Comparison of ENCODE assay signal across 9 cellular contexts in the genomic region with DNA sequence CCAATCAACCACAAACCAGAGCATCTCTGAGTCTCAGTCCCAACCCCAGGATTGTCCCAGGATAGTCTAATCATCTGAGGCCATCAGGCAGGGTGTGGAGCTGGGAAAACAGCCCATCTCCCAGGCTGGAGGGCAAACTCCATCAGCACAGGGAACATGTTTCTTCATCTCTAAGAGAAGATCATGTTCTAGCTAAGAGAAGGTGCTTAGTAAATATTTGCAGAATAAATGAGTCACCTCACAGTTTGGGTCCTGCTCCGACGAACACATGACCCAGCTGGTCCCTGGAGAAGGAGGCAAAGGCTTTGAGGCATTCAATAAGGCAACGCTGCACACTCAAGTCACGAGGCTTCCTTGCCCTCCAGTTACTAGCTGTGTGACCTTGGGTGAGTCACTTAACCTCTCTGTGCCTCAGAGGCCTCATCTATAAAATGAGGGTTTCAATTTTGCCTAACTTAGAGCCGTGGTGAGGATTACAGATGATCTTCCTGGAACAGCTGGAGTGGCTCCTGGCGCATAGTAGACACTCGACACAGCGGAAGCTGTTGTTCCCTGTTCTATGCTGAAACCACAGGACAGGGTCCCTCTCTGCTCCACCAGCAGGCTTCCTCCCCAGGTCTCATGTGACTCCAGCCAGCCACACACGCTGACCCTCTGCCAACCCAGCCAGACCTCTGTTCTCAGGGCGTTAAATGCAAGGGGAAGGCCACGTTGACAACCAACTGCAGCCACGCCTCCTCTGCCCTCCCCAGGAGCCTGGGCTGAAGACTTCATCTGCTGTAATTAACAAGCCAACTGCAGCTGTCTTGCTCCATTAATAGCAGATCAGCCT. TPM values are rescaled to one million over a fixed set of nuclear protein-coding genes. Genes with fewer than 3 reads are reported as not detected.
A peak's percentile ranks its signal among the peaks of the same experiment; 100 is the strongest.
DNase-seq lines count a peak whose midpoint lies in the region; ATAC-seq, FAIRE-seq and TF ChIP-seq lines count a peak whose summit lies in the region.
"Had no signal": no experiment of that assay in that cellular context is flagged by ENCODE, and none has a peak within 500 bp of the region (broad histone marks: within the 10 kb centered on the region; RNA-seq: fewer than 3 reads in every experiment).

No MANE protein-coding gene starts in this region.

- POLR2A ChIA-PET in K562 (lab: Yijun Ruan, JAX), result interaction anchor here (1.8 kb wide), 1 partner anchor 11 kb away, joined by 5 read pairs; a partner anchor contains a TSS

- H3K4me1 ChIP-seq in K562 (replicated peaks in 1 of 2; ENCODE audit: control insufficient read depth in 2 of 2, insufficient read depth in 2 of 2, low read length in 2 of 2), result peaks cover 0 to 7% of the 10 kb centered on the region in 2 experiments; a peak in 2 of 5 replicates

- intact Hi-C loops in K562 (cut with micrococcal nuclease), result no loop called here
- intact Hi-C loops in activated T-helper 1 cell treated with anti-CD3 and anti-CD28 coated beads, Interleukin-12 subunit alpha, Interleukin-12 subunit beta, Interleukin-2, Interleukin-4 antibody, amounts not matched to agents 30 ng/mL and 10 ng/mL and 1 ng/mL, durations not matched to agents 14 hours and 24 hours and 36 hours (cut with micrococcal nuclease), result no loop called here

- DNase-seq in DMS79 (lab: John Stamatoyannopoulos, UW) (peak; percentile 31), NCI-H1436 treated with DMSO at 0.1 percent for 48 hours (lab: John Stamatoyannopoulos, UW) (peak; percentile 86), K562 (ENCODE audit: extremely low read depth in 1 of 4, low spot score in 3 of 4) (no peak), osteocyte (ENCODE audit: extremely low spot score, unreplicated experiment) (no peak)
- no peak for DNase-seq in activated T-helper 1 cell treated with anti-CD3 and anti-CD28 coated beads, Interleukin-12 subunit alpha, Interleukin-12 subunit beta, Interleukin-2, Interleukin-4 antibody, amounts not matched to agents 30 ng/mL and 10 ng/mL and 1 ng/mL, durations not matched to agents 14 hours and 24 hours and 36 hours (ENCODE audit: low spot score)
- DNase-seq: T-helper 17 cell had no signal

- peaks cover 35% of the 10 kb centered on the region for H3K4me1 Mint-ChIP-seq in nephron
- no peaks in the 10 kb centered on the region for H3K4me1 Mint-ChIP-seq in activated T-helper 1 cell treated with anti-CD3 and anti-CD28 coated beads, Interleukin-12 subunit alpha, Interleukin-12 subunit beta, Interleukin-2, Interleukin-4 antibody, amounts not matched to agents 30 ng/mL and 10 ng/mL and 1 ng/mL, durations not matched to agents 14 hours and 24 hours and 36 hours (ENCODE audit: low read depth)
- peaks cover 2% of the 10 kb centered on the region for H3K4me1 Mint-ChIP-seq in osteocyte (ENCODE audit: unreplicated experiment)

- no peak for TF ChIP-seq CTCF in K562 (IDR thresholded peaks at IDR 0.05 in 2 of 3, conservative IDR thresholded peaks at IDR 0.05 in 1 of 3; ENCODE audit: insufficient read depth in 2 of 3, low read depth in 1 of 3, low read length in 3 of 3)
- TF ChIP-seq CTCF in nephron (IDR thresholded peaks at IDR 0.05; ENCODE audit: unreplicated experiment in 3 of 3), result no peak
- no peak for TF ChIP-seq CTCF in osteocyte (IDR thresholded peaks at IDR 0.05)

- no peaks in the 10 kb centered on the region for H3K79me2 ChIP-seq in K562 (ENCODE audit: control insufficient read depth, insufficient read depth, low read length)

- peaks cover 23 to 60% of the 10 kb centered on the region in 2 experiments; a peak in 4 of 5 replicates for H3K27me3 ChIP-seq in K562 (ENCODE audit: control insufficient read depth in 2 of 2, insufficient read depth in 2 of 2, low read length in 2 of 2)

- 0% methylated on average over 11 of the region's 12 CpGs for WGBS in K562 (ENCODE audit: insufficient coverage, low coverage, missing lambda C conversion rate)

- no peak overlapping the region for H3K4me2 ChIP-seq in K562 (ENCODE audit: insufficient read depth, low read length)

- CTCF ChIA-PET in K562 (lab: Yijun Ruan, JAX; ENCODE audit: low intra/inter-chr PET ratio), result no interaction called here

- peak; percentile 19 for FAIRE-seq in K562 (lab: Jason Lieb, UNC)

- H3K9me3 ChIP-seq in K562 (replicated peaks; ENCODE audit: control insufficient read depth, insufficient read depth, low read depth, low read length), result no peaks in the 10 kb centered on the region

- no peaks in the 10 kb centered on the region for H3K36me3 ChIP-seq in K562 (ENCODE audit: control insufficient read depth, insufficient read depth, low read length)

- BruUV-seq in K562 (replicated peaks; lab: Mats Ljungman, UMichigan), result no TSS peak

- H3K36me3 Mint-ChIP-seq in nephron (ENCODE audit: low read depth) (no peaks in the 10 kb centered on the region), osteocyte (ENCODE audit: unreplicated experiment) (no peaks in the 10 kb centered on the region)
- H3K36me3 Mint-ChIP-seq in activated T-helper 1 cell treated with anti-CD3 and anti-CD28 coated beads, Interleukin-12 subunit alpha, Interleukin-12 subunit beta, Interleukin-2, Interleukin-4 antibody, amounts not matched to agents 30 ng/mL and 10 ng/mL and 1 ng/mL, durations not matched to agents 14 hours and 24 hours and 36 hours (ENCODE audit: low read depth), result no peaks in the 10 kb centered on the region

- H3K27ac ChIP-seq in K562 (ENCODE audit: extremely low read depth, low read depth, low read length), result no peak overlapping the region

- H3K9ac ChIP-seq in K562 (ENCODE audit: insufficient read depth in 1 of 2, low read depth in 2 of 2, low read length in 2 of 2), result 0 out of 4 replicates have a peak overlapping the region, but pooled peaks of 1 of the 2 experiments have one; percentile 24

- no peak for TF ChIP-seq RAD21 in K562 (CRISPR knock-in tag; conservative IDR thresholded peaks at IDR 0.05 in 1 of 2, IDR thresholded peaks at IDR 0.05 in 1 of 2)

- no peak overlapping the region for H2AFZ ChIP-seq in K562 (ENCODE audit: low read depth, low read length)

- in situ Hi-C loops in K562 (cut with MboI), result no loop called here

- ATAC-seq in K562 (no peak), GM21423 (IDR thresholded peaks at IDR 0.05; ENCODE audit: unreplicated experiment) (no peak), HG03469 (IDR thresholded peaks at IDR 0.05; ENCODE audit: unreplicated experiment) (no peak)
- ATAC-seq: T-helper 17 cell had no signal

- H3K27me3 Mint-ChIP-seq in nephron (ENCODE audit: low read depth) (peaks cover 68% of the 10 kb centered on the region), osteocyte (ENCODE audit: unreplicated experiment) (peaks cover 33% of the 10 kb centered on the region)
- peaks cover 24% of the 10 kb centered on the region for H3K27me3 Mint-ChIP-seq in activated T-helper 1 cell treated with anti-CD3 and anti-CD28 coated beads, Interleukin-12 subunit alpha, Interleukin-12 subunit beta, Interleukin-2, Interleukin-4 antibody, amounts not matched to agents 30 ng/mL and 10 ng/mL and 1 ng/mL, durations not matched to agents 14 hours and 24 hours and 36 hours (ENCODE audit: insufficient read depth)

- no peaks in the 10 kb centered on the region for H3K9me1 ChIP-seq in K562 (ENCODE audit: control insufficient read depth, insufficient read depth, low read length)

- H3K9me3 Mint-ChIP-seq in nephron, result no peaks in the 10 kb centered on the region
- H3K9me3 Mint-ChIP-seq in activated T-helper 1 cell treated with anti-CD3 and anti-CD28 coated beads, Interleukin-12 subunit alpha, Interleukin-12 subunit beta, Interleukin-2, Interleukin-4 antibody, amounts not matched to agents 30 ng/mL and 10 ng/mL and 1 ng/mL, durations not matched to agents 14 hours and 24 hours and 36 hours, result no peaks in the 10 kb centered on the region
- no peaks in the 10 kb centered on the region for H3K9me3 Mint-ChIP-seq in osteocyte (ENCODE audit: unreplicated experiment)

- H3K27ac Mint-ChIP-seq in nephron (peak overlapping the region in 2 of 3 experiments; percentile 51 to 74), osteocyte (ENCODE audit: unreplicated experiment) (no peak overlapping the region)
- no peak overlapping the region for H3K27ac Mint-ChIP-seq in activated T-helper 1 cell treated with anti-CD3 and anti-CD28 coated beads, Interleukin-12 subunit alpha, Interleukin-12 subunit beta, Interleukin-2, Interleukin-4 antibody, amounts not matched to agents 30 ng/mL and 10 ng/mL and 1 ng/mL, durations not matched to agents 14 hours and 24 hours and 36 hours
- H3K27ac Mint-ChIP-seq: T-helper 17 cell had no signal

- TF ChIP-seq EP300 in K562 (IDR thresholded peaks at IDR 0.05; ENCODE audit: low read length), result no peak

- H3K4me3 ChIP-seq in K562, result no peak overlapping the region

- H3K4me3 Mint-ChIP-seq in nephron (peak overlapping the region in 1 of 3 experiments; percentile 37), osteocyte (ENCODE audit: unreplicated experiment) (no peak overlapping the region)
- no peak overlapping the region for H3K4me3 Mint-ChIP-seq in activated T-helper 1 cell treated with anti-CD3 and anti-CD28 coated beads, Interleukin-12 subunit alpha, Interleukin-12 subunit beta, Interleukin-2, Interleukin-4 antibody, amounts not matched to agents 30 ng/mL and 10 ng/mL and 1 ng/mL, durations not matched to agents 14 hours and 24 hours and 36 hours
- H3K4me3 Mint-ChIP-seq: T-helper 17 cell had no signal

- peaks cover 20% of the 10 kb centered on the region for H4K20me1 ChIP-seq in K562 (replicated peaks; ENCODE audit: control insufficient read depth, insufficient read depth, low read length)

- TF ChIP-seq POLR2A in K562 (conservative IDR thresholded peaks at IDR 0.05), result no peak

RNA-seq across cellular contexts. Expression of a gene that starts 10.3 kb away (rescaled TPM):
- 240 and 244 TPM in 2 replicates for total RNA-seq in K562 (2011; cell fraction: chromatin; rRNA removed; ENCODE audit: low replicate concordance)
- 381 and 382 TPM in 2 replicates for total RNA-seq in K562 (2011; cell fraction: nucleolus; rRNA removed)
- total RNA-seq in K562 (2011; cell fraction: nucleoplasm; rRNA removed), result 661 and 1,150 TPM in 2 replicates
- total RNA-seq in K562 (2014; rRNA removed) (2,881 and 3,864 TPM in 2 replicates), K562 (2014; rRNA removed; fragmentation: Illumina TruSeq; extraction: Trizol) (1,940 and 1,970 TPM in 2 replicates), K562 (2015; rRNA removed; fragmentation: Illumina TruSeq; extraction: Trizol) (2,305 and 2,457 TPM in 2 replicates), K562 (2021) (1,177 and 1,224 TPM in 2 replicates), osteocyte (755 and 762 TPM in 2 replicates)
- polyA plus RNA-seq in K562 (2011; rRNA removed) (1,194 and 1,318 TPM in 2 replicates), K562 (2014; fragmentation: Illumina TruSeq; extraction: Trizol) (1,709 and 2,292 TPM in 2 replicates), K562 (2014; fragmentation: Nextera tagmentation; extraction: Ambion mirVana) (1,000 to 10,000 TPM; 1,939 to 2,988 TPM), K562 (2014; rRNA removed) (1,879 and 3,414 TPM in 2 replicates)
- polyA plus RNA-seq in K562 (2011; cell fraction: cytosol; rRNA removed), result 365 and 561 TPM in 2 replicates
- polyA plus RNA-seq in K562 (2011; cell fraction: nucleus; rRNA removed), result 725 and 1,254 TPM in 2 replicates
- 2,337 and 4,545 TPM in 2 replicates for polyA plus RNA-seq in K562 (2012)
- polyA minus RNA-seq in K562 (2011; rRNA and poly(A)+ RNA removed), result 3,511 and 3,761 TPM in 2 replicates
- 663 and 692 TPM in 2 replicates for polyA minus RNA-seq in K562 (2011; cell fraction: cytosol; rRNA and poly(A)+ RNA removed)
- 149 and 306 TPM in 2 replicates for polyA minus RNA-seq in K562 (2011; cell fraction: nucleus; rRNA and poly(A)+ RNA removed)
- total RNA-seq in activated T-helper 1 cell treated with anti-CD3 and anti-CD28 coated beads, Interleukin-12 subunit alpha, Interleukin-12 subunit beta, Interleukin-2, Interleukin-4 antibody, amounts not matched to agents 30 ng/mL and 10 ng/mL and 1 ng/mL, durations not matched to agents 14 hours and 24 hours and 36 hours, result 1,123 and 1,161 TPM in 2 replicates

RNA-seq across cellular contexts. Expression of a gene that starts 20.2 kb away (rescaled TPM):
- total RNA-seq in K562 (2011; cell fraction: chromatin; rRNA removed; ENCODE audit: low replicate concordance), result 5.2 and 11.9 TPM in 2 replicates
- total RNA-seq in K562 (2011; cell fraction: nucleolus; rRNA removed), result 8.2 and 10.0 TPM in 2 replicates
- total RNA-seq in K562 (2011; cell fraction: nucleoplasm; rRNA removed), result 4.3 and 5.9 TPM in 2 replicates
- 1.1 and 1.8 TPM in 2 replicates for total RNA-seq in K562 (2014; rRNA removed)
- total RNA-seq in K562 (2014; rRNA removed; fragmentation: Illumina TruSeq; extraction: Trizol), result 0.57 and 0.76 TPM in 2 replicates
- total RNA-seq in K562 (2015; rRNA removed; fragmentation: Illumina TruSeq; extraction: Trizol), result 0.91 and 1.2 TPM in 2 replicates
- 1.1 and 1.6 TPM in 2 replicates for total RNA-seq in K562 (2021)
- polyA plus RNA-seq in K562 (2011; rRNA removed), result 2.0 and 5.3 TPM in 2 replicates
- 4.0 and 5.6 TPM in 2 replicates for polyA plus RNA-seq in K562 (2011; cell fraction: cytosol; rRNA removed)
- 13.5 and 14.4 TPM in 2 replicates for polyA plus RNA-seq in K562 (2011; cell fraction: nucleus; rRNA removed)
- polyA plus RNA-seq in K562 (2012), result 1.1 and 2.9 TPM in 2 replicates
- 1.1 and 1.2 TPM in 2 replicates for polyA plus RNA-seq in K562 (2014; fragmentation: Illumina TruSeq; extraction: Trizol)
- under 1 TPM; 0.03 to 0.10 TPM for polyA plus RNA-seq in K562 (2014; fragmentation: Nextera tagmentation; extraction: Ambion mirVana)
- polyA plus RNA-seq in K562 (2014; rRNA removed), result 0.86 and 2.0 TPM in 2 replicates
- polyA minus RNA-seq in K562 (2011; rRNA and poly(A)+ RNA removed), result 1.8 and 2.1 TPM in 2 replicates
- 2.7 and 3.7 TPM in 2 replicates for polyA minus RNA-seq in K562 (2011; cell fraction: cytosol; rRNA and poly(A)+ RNA removed)
- 3.0 and 7.2 TPM in 2 replicates for polyA minus RNA-seq in K562 (2011; cell fraction: nucleus; rRNA and poly(A)+ RNA removed)
- 5.7 and 6.8 TPM in 2 replicates for total RNA-seq in activated T-helper 1 cell treated with anti-CD3 and anti-CD28 coated beads, Interleukin-12 subunit alpha, Interleukin-12 subunit beta, Interleukin-2, Interleukin-4 antibody, amounts not matched to agents 30 ng/mL and 10 ng/mL and 1 ng/mL, durations not matched to agents 14 hours and 24 hours and 36 hours
- 1.8 and 2.0 TPM in 2 replicates for total RNA-seq in osteocyte

Comparison
In these comparisons a context has a peak if more than half of its experiments do, and no peak if none do; other contexts are left out.
1. DNase-seq: peak in DMS79 (single experiment) and NCI-H1436 treated with DMSO at 0.1 percent for 48 hours (single experiment); none in K562 (0 of 4), activated T-helper 1 cell treated with anti-CD3 and anti-CD28 coated beads, Interleukin-12 subunit alpha, Interleukin-12 subunit beta, Interleukin-2, Interleukin-4 antibody, amounts not matched to agents 30 ng/mL and 10 ng/mL and 1 ng/mL, durations not matched to agents 14 hours and 24 hours and 36 hours (single experiment) and osteocyte (single experiment).
2. H3K27ac Mint-ChIP-seq: peak in nephron (2 of 3); none in activated T-helper 1 cell treated with anti-CD3 and anti-CD28 coated beads, Interleukin-12 subunit alpha, Interleukin-12 subunit beta, Interleukin-2, Interleukin-4 antibody, amounts not matched to agents 30 ng/mL and 10 ng/mL and 1 ng/mL, durations not matched to agents 14 hours and 24 hours and 36 hours (single experiment) and osteocyte (single experiment).